ENCODE assay signal across 25 cellular contexts in genomic region chr18:64276736-64277135, GRCh38.
DNase-seq lines count a peak whose midpoint lies in the region; ATAC-seq and TF ChIP-seq lines count a peak whose summit lies in the region.
"Had no signal": no experiment of that assay in that cellular context is flagged by ENCODE, and none has a peak within 500 bp of the region (broad histone marks: within the 10 kb centered on the region; RNA-seq: fewer than 3 reads in every experiment).

No MANE protein-coding gene starts in this region.

- ATAC-seq in lower lobe of right lung (peak; percentile 54 to 61), HG02610 (IDR thresholded peaks at IDR 0.05; ENCODE audit: unreplicated experiment) (no peak)
- ATAC-seq: activated CD8-positive, alpha-beta T cell treated with anti-CD3 and anti-CD28 coated beads for 36 hours; HCT116; left colon; stimulated activated naive CD8-positive, alpha-beta T cell treated with anti-CD3 and anti-CD28 coated beads, Interleukin-15, amount 100 ng/mL, for 72 hours had no signal

- H3K27me3 Mint-ChIP-seq in endodermal cell (ENCODE audit: insufficient read depth), result peaks cover 3% of the 10 kb centered on the region
- H3K27me3 Mint-ChIP-seq in T-helper 2 cell treated with Interferon-gamma antibody and Interleukin-4, amounts not matched to agents 5 μg/mL and 100 μg/mL, for 36 hours (ENCODE audit: low read depth), result no peaks in the 10 kb centered on the region
- H3K27me3 Mint-ChIP-seq: activated CD8-positive, alpha-beta T cell treated with anti-CD3 and anti-CD28 coated beads for 36 hours; CD4-positive, alpha-beta T cell; dendritic cell treated with granulocyte-macrophage colony-stimulating factor and Interleukin-4, amounts not matched to agents 40 ng/mL and 50 ng/mL, for 4 days; stimulated activated naive CD8-positive, alpha-beta T cell treated with anti-CD3 and anti-CD28 coated beads, Interleukin-15, amount 100 ng/mL, for 72 hours had no signal

- H3K4me3 ChIP-seq in BLaER1 (no peak overlapping the region), endodermal cell (ENCODE audit: low read length) (peak overlapping the region; percentile 67), lower lobe of right lung (no peak overlapping the region), tibial nerve (no peak overlapping the region)
- H3K4me3 ChIP-seq: neural progenitor cell, tibial artery had no signal

- H3K9me3 ChIP-seq in BLaER1, result peaks cover 65% of the 10 kb centered on the region
- H3K9me3 ChIP-seq in endodermal cell (ENCODE audit: control insufficient read depth, low read length), result peaks cover 70% of the 10 kb centered on the region
- peaks cover 5% of the 10 kb centered on the region for H3K9me3 ChIP-seq in lower lobe of right lung
- no peaks in the 10 kb centered on the region for H3K9me3 ChIP-seq in tibial nerve

- H3K27me3 ChIP-seq in BLaER1, result no peaks in the 10 kb centered on the region
- H3K27me3 ChIP-seq in endodermal cell (ENCODE audit: control insufficient read depth, insufficient read depth, low read length, poor library complexity, severe bottlenecking), result no peaks in the 10 kb centered on the region
- no peaks in the 10 kb centered on the region for H3K27me3 ChIP-seq in lower lobe of right lung (ENCODE audit: low read depth)
- no peaks in the 10 kb centered on the region for H3K27me3 ChIP-seq in tibial nerve
- H3K27me3 ChIP-seq: neural progenitor cell, tibial artery had no signal

- H3K9me3 Mint-ChIP-seq in endodermal cell, result peaks cover 68% of the 10 kb centered on the region
- peaks cover 16% of the 10 kb centered on the region for H3K9me3 Mint-ChIP-seq in T-helper 2 cell treated with Interferon-gamma antibody and Interleukin-4, amounts not matched to agents 5 μg/mL and 100 μg/mL, for 36 hours

- H4K20me1 ChIP-seq in BLaER1, result no peaks in the 10 kb centered on the region

- H3K4me3 Mint-ChIP-seq in endodermal cell, result no peak overlapping the region
- H3K4me3 Mint-ChIP-seq in T-helper 2 cell treated with Interferon-gamma antibody and Interleukin-4, amounts not matched to agents 5 μg/mL and 100 μg/mL, for 36 hours, result no peak overlapping the region
- H3K4me3 Mint-ChIP-seq: activated CD8-positive, alpha-beta T cell treated with anti-CD3 and anti-CD28 coated beads for 36 hours; CD4-positive, alpha-beta T cell; dendritic cell treated with granulocyte-macrophage colony-stimulating factor and Interleukin-4, amounts not matched to agents 40 ng/mL and 50 ng/mL, for 4 days; neural progenitor cell; stimulated activated naive CD8-positive, alpha-beta T cell treated with anti-CD3 and anti-CD28 coated beads, Interleukin-15, amount 100 ng/mL, for 72 hours had no signal

- intact Hi-C loops in lower lobe of right lung (cut with DNase I), result no loop called here

- peak overlapping the region; percentile 57 for H3K4me2 ChIP-seq in BLaER1
- H3K4me2 ChIP-seq: neural progenitor cell had no signal

- no peak overlapping the region for H3K27ac Mint-ChIP-seq in endodermal cell
- H3K27ac Mint-ChIP-seq in T-helper 2 cell treated with Interferon-gamma antibody and Interleukin-4, amounts not matched to agents 5 μg/mL and 100 μg/mL, for 36 hours, result no peak overlapping the region
- H3K27ac Mint-ChIP-seq: activated CD8-positive, alpha-beta T cell treated with anti-CD3 and anti-CD28 coated beads for 36 hours; CD4-positive, alpha-beta T cell; dendritic cell treated with granulocyte-macrophage colony-stimulating factor and Interleukin-4, amounts not matched to agents 40 ng/mL and 50 ng/mL, for 4 days; neural progenitor cell; stimulated activated naive CD8-positive, alpha-beta T cell treated with anti-CD3 and anti-CD28 coated beads, Interleukin-15, amount 100 ng/mL, for 72 hours had no signal

- H3K36me3 ChIP-seq in BLaER1, result no peaks in the 10 kb centered on the region
- H3K36me3 ChIP-seq in endodermal cell (ENCODE audit: control insufficient read depth, insufficient read depth, low read length), result no peaks in the 10 kb centered on the region
- H3K36me3 ChIP-seq in lower lobe of right lung, result no peaks in the 10 kb centered on the region
- no peaks in the 10 kb centered on the region for H3K36me3 ChIP-seq in tibial nerve
- H3K36me3 ChIP-seq: neural progenitor cell, tibial artery had no signal

- H3K4me1 Mint-ChIP-seq in endodermal cell, result peaks cover 31% of the 10 kb centered on the region
- H3K4me1 Mint-ChIP-seq in T-helper 2 cell treated with Interferon-gamma antibody and Interleukin-4, amounts not matched to agents 5 μg/mL and 100 μg/mL, for 36 hours (ENCODE audit: low read depth), result no peaks in the 10 kb centered on the region
- H3K4me1 Mint-ChIP-seq: stimulated activated naive CD8-positive, alpha-beta T cell treated with anti-CD3 and anti-CD28 coated beads, Interleukin-15, amount 100 ng/mL, for 72 hours had no signal

- H3K27ac ChIP-seq in BLaER1 (0 out of 2 replicates have a peak overlapping the region, but pooled peaks have one; percentile 5), endodermal cell (ENCODE audit: low read depth, low read length) (no peak overlapping the region), lower lobe of right lung (no peak overlapping the region), tibial nerve (no peak overlapping the region)
- H3K27ac ChIP-seq: HL-60, neural progenitor cell, tibial artery had no signal

- DNase-seq in KG1 (lab: John Stamatoyannopoulos, UW) (peak; percentile 78), endodermal cell (no peak), lower lobe of right lung (no peak), tibial nerve (ENCODE audit: low spot score in 2 of 2) (no peak), cerebellar nuclear complex (lab: John Stamatoyannopoulos, UW) (no peak)
- no peak for DNase-seq in T-helper 2 cell treated with Interferon-gamma antibody and Interleukin-4, amounts not matched to agents 5 μg/mL and 100 μg/mL, for 36 hours (ENCODE audit: low spot score)
- DNase-seq: activated CD4-positive, CD25-positive, alpha-beta regulatory T cell treated with anti-CD3 and anti-CD28 coated beads, Interleukin-2, amount 50 U/mL, for 72 hours; activated CD8-positive, alpha-beta T cell treated with anti-CD3 and anti-CD28 coated beads for 36 hours; activated gamma-delta T cell; CD4-positive, alpha-beta T cell; EL; left colon; NCI-H1092; NCI-H1930; NCI-H345; posterior cingulate gyrus; stimulated activated naive CD8-positive, alpha-beta T cell treated with anti-CD3 and anti-CD28 coated beads, Interleukin-15, amount 100 ng/mL, for 72 hours; SW 1271; tibial artery had no signal

- no peak overlapping the region for H3K9ac ChIP-seq in BLaER1
- no peak overlapping the region for H3K9ac ChIP-seq in endodermal cell (ENCODE audit: extremely low read depth, low read length, poor library complexity, severe bottlenecking)
- H3K9ac ChIP-seq: neural progenitor cell had no signal

- TF ChIP-seq POLR2A in tibial nerve (IDR thresholded peaks at IDR 0.05), result no peak

- peaks cover 15% of the 10 kb centered on the region for H3K36me3 Mint-ChIP-seq in endodermal cell (ENCODE audit: low read depth)
- no peaks in the 10 kb centered on the region for H3K36me3 Mint-ChIP-seq in T-helper 2 cell treated with Interferon-gamma antibody and Interleukin-4, amounts not matched to agents 5 μg/mL and 100 μg/mL, for 36 hours (ENCODE audit: low read depth)
- H3K36me3 Mint-ChIP-seq: neural progenitor cell had no signal

- H3K4me1 ChIP-seq in BLaER1, result peaks cover 38% of the 10 kb centered on the region
- no peaks in the 10 kb centered on the region for H3K4me1 ChIP-seq in endodermal cell (ENCODE audit: control insufficient read depth, insufficient read depth, low read length)
- peaks cover 9% of the 10 kb centered on the region for H3K4me1 ChIP-seq in lower lobe of right lung
- no peaks in the 10 kb centered on the region for H3K4me1 ChIP-seq in tibial nerve
- H3K4me1 ChIP-seq: tibial artery had no signal

- no peak for TF ChIP-seq EP300 in tibial nerve (IDR thresholded peaks at IDR 0.05)

- 66 to 93% methylated on average over 5 of the region's 5 CpGs for WGBS in endodermal cell (ENCODE audit: insufficient coverage in 1 of 2, insufficient read length in 1 of 2), 2 experiments
- 52 to 60% methylated on average over 5 of the region's 5 CpGs for WGBS in tibial nerve, 2 donors

- TF ChIP-seq CTCF in endodermal cell (conservative IDR thresholded peaks at IDR 0.05) (no peak), lower lobe of right lung (IDR thresholded peaks at IDR 0.05) (no peak), tibial nerve (IDR thresholded peaks at IDR 0.05) (no peak)
